ENCODE assay signal across 1 cellular context in the genomic region with DNA sequence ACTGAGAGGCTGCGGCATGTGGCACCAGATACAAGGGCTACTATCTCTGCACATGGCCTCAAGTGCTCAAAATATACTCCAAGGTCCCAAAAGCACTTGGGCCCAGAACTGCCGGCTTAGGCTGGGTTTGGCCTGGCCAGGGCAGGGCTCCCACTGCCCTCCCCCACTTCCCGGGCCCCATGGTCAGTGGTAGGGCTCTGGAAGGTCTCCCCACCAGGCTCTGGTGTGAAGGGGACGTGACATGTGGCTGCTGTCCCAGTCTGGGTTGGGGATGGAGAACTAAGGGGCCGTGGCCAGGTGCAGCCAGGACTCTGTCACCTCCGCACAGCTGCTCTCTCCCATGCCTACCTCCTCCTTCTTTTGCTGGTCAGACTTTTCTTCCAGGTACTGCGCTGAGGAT.
TF ChIP-seq lines count a peak whose summit lies in the region.

No MANE protein-coding gene starts in this region.

TF ChIP-seq in K562, 482 proteins besides CTCF, POLR2A, EP300 and RAD21:
- TF ChIP-seq POLR2G (IDR thresholded peaks at IDR 0.05; ENCODE audit: low read depth, low read length) (peak; percentile 52), ZBTB8A (IDR thresholded peaks at IDR 0.05; ENCODE audit: partially characterized antibody) (no peak), ARID1B (IDR thresholded peaks at IDR 0.05) (no peak)
TF ChIP-seq in K562: peak in this region for 1.
